In genomic region chr2:203670939-203671338, GRCh38 we compare ENCODE assay signal across 33 cellular contexts. TPM values are rescaled to one million over a fixed set of nuclear protein-coding genes. Genes with fewer than 3 reads are reported as not detected.
DNase-seq lines count a peak whose midpoint lies in the region; ATAC-seq, FAIRE-seq and TF ChIP-seq lines count a peak whose summit lies in the region.
"Had no signal": no experiment of that assay in that cellular context is flagged by ENCODE, and none has a peak within 500 bp of the region (broad histone marks: within the 10 kb centered on the region; RNA-seq: fewer than 3 reads in every experiment).

No MANE protein-coding gene starts in this region.

- dilution Hi-C loops in mammary epithelial cell (cut with HindIII; ENCODE audit: low sequenced_read_pairs), result loop anchor here (10.0 kb wide), 1 partner anchor 134 kb away; no protein-coding TSS in a partner anchor

- no peak overlapping the region for H3K4me2 ChIP-seq in mammary epithelial cell (ENCODE audit: insufficient read depth, low read depth, low read length)

- H3K4me3 Mint-ChIP-seq in HFFc6, result no peak overlapping the region
- H3K4me3 Mint-ChIP-seq: activated CD4-positive, alpha-beta T cell treated with anti-CD3 and anti-CD28 coated beads for 36 hours; activated naive CD4-positive, alpha-beta T cell treated with anti-CD3 and anti-CD28 coated beads, Interleukin-2, amount 10 ng/mL, durations not matched to agents 7 days and 5 days; activated T-helper 17 cell treated with anti-CD3 and anti-CD28 coated beads, Interleukin-2, amount 50 U/mL, for 72 hours; CD4-positive, alpha-beta memory T cell; naive thymus-derived CD8-positive, alpha-beta T cell; type B pancreatic cell had no signal

- H4K20me1 ChIP-seq in mammary epithelial cell (ENCODE audit: insufficient read depth, low read length), result no peaks in the 10 kb centered on the region

- H3K4me3 ChIP-seq in mammary epithelial cell (replicated peaks in 1 of 3; ENCODE audit: insufficient read depth in 1 of 3, low read depth in 2 of 3, low read length in 3 of 3), result no peak overlapping the region
- no peak overlapping the region for H3K4me3 ChIP-seq in breast epithelium
- H3K4me3 ChIP-seq in bronchial epithelial cell (ENCODE audit: low read depth, low read length), result no peak overlapping the region
- H3K4me3 ChIP-seq in foreskin fibroblast (ENCODE audit: low read depth in 1 of 2, low read length in 2 of 2), result no peak overlapping the region
- H3K4me3 ChIP-seq in heart left ventricle, result no peak overlapping the region
- no peak overlapping the region for H3K4me3 ChIP-seq in uterus
- H3K4me3 ChIP-seq: cardiac muscle cell, colonic mucosa, heart right ventricle, prostate gland had no signal

- TF ChIP-seq CTCF in mammary epithelial cell (conservative IDR thresholded peaks at IDR 0.05 in 1 of 2, IDR thresholded peaks at IDR 0.05 in 1 of 2; ENCODE audit: extremely low read depth in 1 of 2, insufficient read depth in 1 of 2, low read depth in 1 of 2, low read length in 2 of 2) (no peak), breast epithelium (IDR thresholded peaks at IDR 0.05) (no peak), bronchial epithelial cell (IDR thresholded peaks at IDR 0.05; ENCODE audit: insufficient read depth, low read length, severe bottlenecking) (no peak), foreskin fibroblast (IDR thresholded peaks at IDR 0.05; ENCODE audit: low read depth, low read length) (no peak), HFFc6 (IDR thresholded peaks at IDR 0.05) (no peak), heart left ventricle (IDR thresholded peaks at IDR 0.05) (no peak), uterus (IDR thresholded peaks at IDR 0.05) (no peak)

- H3K36me3 Mint-ChIP-seq in HFFc6 (ENCODE audit: low read depth), result peaks cover 6% of the 10 kb centered on the region
- H3K36me3 Mint-ChIP-seq: CD4-positive, alpha-beta memory T cell; naive thymus-derived CD8-positive, alpha-beta T cell; type B pancreatic cell had no signal

- TF ChIP-seq POLR2A in breast epithelium (IDR thresholded peaks at IDR 0.05) (no peak), heart left ventricle (IDR thresholded peaks at IDR 0.05) (no peak), uterus (IDR thresholded peaks at IDR 0.05) (no peak)

- intact Hi-C loops in mammary epithelial cell (cut with micrococcal nuclease) (no loop called here), breast epithelium (cut with DNase I; ENCODE audit: low total_unique reads) (no loop called here), heart left ventricle (cut with DNase I) (no loop called here), uterus (cut with DNase I; ENCODE audit: low total_unique reads) (no loop called here)

- H3K4me1 Mint-ChIP-seq in HFFc6 (ENCODE audit: low read depth), result peaks cover 36% of the 10 kb centered on the region

- peak; percentile 55 for FAIRE-seq in bronchial epithelial cell (lab: Jason Lieb, UNC)
- FAIRE-seq: A204.1, RCC 7860 had no signal

- no peak for ATAC-seq in heart left ventricle
- ATAC-seq: activated CD4-positive, alpha-beta T cell treated with anti-CD3 and anti-CD28 coated beads for 36 hours; activated T-helper 17 cell treated with anti-CD3 and anti-CD28 coated beads, Interleukin-2, amount 50 U/mL, for 72 hours; heart right ventricle; naive thymus-derived CD8-positive, alpha-beta T cell had no signal

- H3K9ac ChIP-seq in mammary epithelial cell (ENCODE audit: insufficient read depth, low read length), result no peak overlapping the region

- H3K27ac ChIP-seq in mammary epithelial cell (ENCODE audit: insufficient read depth, low read depth, low read length) (no peak overlapping the region), breast epithelium (no peak overlapping the region), heart left ventricle (no peak overlapping the region), uterus (no peak overlapping the region)
- H3K27ac ChIP-seq: cardiac muscle cell, colonic mucosa, heart right ventricle, prostate gland, VCaP had no signal

- peak; percentile 31 for DNase-seq in mammary epithelial cell
- no peak for DNase-seq in breast epithelium (ENCODE audit: low spot score in 2 of 2)
- peak; percentile 65 for DNase-seq in bronchial epithelial cell (ENCODE audit: low read depth)
- DNase-seq in foreskin fibroblast, result peak; percentile 22 to 51
- DNase-seq in HPDE6-E6E7 (ENCODE audit: extremely low spot score), result no peak
- no peak for DNase-seq in HFFc6
- DNase-seq in heart left ventricle, result no peak
- no peak for DNase-seq in uterus
- DNase-seq: activated CD4-positive, alpha-beta T cell treated with anti-CD3 and anti-CD28 coated beads for 36 hours; activated naive CD4-positive, alpha-beta T cell treated with anti-CD3 and anti-CD28 coated beads, Interleukin-2, amount 10 ng/mL, durations not matched to agents 7 days and 5 days; amygdala; CD4-positive, alpha-beta memory T cell; colonic mucosa; effector CD4-positive, alpha-beta T cell; foreskin melanocyte; H7; heart right ventricle; naive thymus-derived CD8-positive, alpha-beta T cell; NCI-H1048; NCI-H1694; NCI-H446; NCI-H748 treated with DMSO at 0.1 percent for 48 hours; SHP77 treated with DMSO at 0.1 percent for 48 hours; stimulated activated CD4-positive, alpha-beta T cell treated with anti-CD3 and anti-CD28 coated beads, Interleukin-15, amount 100 ng/mL, for 24 hours; stimulated activated CD4-positive, alpha-beta T cell treated with anti-CD3 and anti-CD28 coated beads, Interleukin-4, amount 100 ng/mL, for 4 hours had no signal

- H3K27me3 Mint-ChIP-seq in HFFc6 (ENCODE audit: insufficient read depth), result no peaks in the 10 kb centered on the region; the same call in 1 of the 2 replicates
- H3K27me3 Mint-ChIP-seq: activated CD4-positive, alpha-beta T cell treated with anti-CD3 and anti-CD28 coated beads for 36 hours; activated naive CD4-positive, alpha-beta T cell treated with anti-CD3 and anti-CD28 coated beads, Interleukin-2, amount 10 ng/mL, durations not matched to agents 7 days and 5 days; activated T-helper 17 cell treated with anti-CD3 and anti-CD28 coated beads, Interleukin-2, amount 50 U/mL, for 72 hours; CD4-positive, alpha-beta memory T cell; naive thymus-derived CD8-positive, alpha-beta T cell; type B pancreatic cell had no signal

- H3K9me3 Mint-ChIP-seq in HFFc6, result peaks cover 7% of the 10 kb centered on the region
- H3K9me3 Mint-ChIP-seq: naive thymus-derived CD8-positive, alpha-beta T cell had no signal

- H3K9me3 ChIP-seq in mammary epithelial cell (replicated peaks; ENCODE audit: insufficient read depth, low read length) (no peaks in the 10 kb centered on the region), breast epithelium (no peaks in the 10 kb centered on the region), heart left ventricle (peaks cover 0 to 6% (median 0%) of the 10 kb centered on the region in 12 donors), uterus (no peaks in the 10 kb centered on the region)
- H3K9me3 ChIP-seq: colonic mucosa, prostate gland had no signal

- H2AFZ ChIP-seq in mammary epithelial cell (ENCODE audit: low read depth, low read length), result no peak overlapping the region

- H3K4me1 ChIP-seq in mammary epithelial cell (ENCODE audit: insufficient read depth, low read length) (peaks cover 19% of the 10 kb centered on the region), breast epithelium (no peaks in the 10 kb centered on the region), heart left ventricle (peaks cover 0 to 15% (median 4%) of the 10 kb centered on the region in 12 donors), uterus (no peaks in the 10 kb centered on the region)
- H3K4me1 ChIP-seq: colonic mucosa, prostate gland had no signal

- BruUV-seq in mammary epithelial cell (replicated peaks; lab: Mats Ljungman, UMichigan), result no TSS peak

- CTCF ChIA-PET in mammary epithelial cell (lab: Charles Lee; ENCODE audit: low non-redundant PET), result no interaction called here

- no peak overlapping the region for H3K27ac Mint-ChIP-seq in HFFc6
- H3K27ac Mint-ChIP-seq: activated CD4-positive, alpha-beta T cell treated with anti-CD3 and anti-CD28 coated beads for 36 hours; activated naive CD4-positive, alpha-beta T cell treated with anti-CD3 and anti-CD28 coated beads, Interleukin-2, amount 10 ng/mL, durations not matched to agents 7 days and 5 days; activated T-helper 17 cell treated with anti-CD3 and anti-CD28 coated beads, Interleukin-2, amount 50 U/mL, for 72 hours; naive thymus-derived CD8-positive, alpha-beta T cell; type B pancreatic cell had no signal

- H3K79me2 ChIP-seq in mammary epithelial cell (ENCODE audit: insufficient read depth, low read length), result no peaks in the 10 kb centered on the region

- H3K36me3 ChIP-seq in mammary epithelial cell (ENCODE audit: insufficient read depth, low read length) (no peaks in the 10 kb centered on the region), breast epithelium (no peaks in the 10 kb centered on the region), bronchial epithelial cell (ENCODE audit: control insufficient read depth, insufficient read depth, low read length) (no peaks in the 10 kb centered on the region), heart left ventricle (no peaks in the 10 kb centered on the region), uterus (no peaks in the 10 kb centered on the region)
- H3K36me3 ChIP-seq: cardiac muscle cell, colonic mucosa, heart right ventricle, prostate gland had no signal

- in situ Hi-C loops in mammary epithelial cell (cut with MboI; ENCODE audit: low sequenced_read_pairs in 2 of 2), result loop anchor here (25.0 kb wide), 2 partner anchors 184 to 434 kb away; partner anchors contain the start of gene CYP20A1 (in 1 of the 2)

- no peaks in the 10 kb centered on the region for H3K27me3 ChIP-seq in mammary epithelial cell (ENCODE audit: insufficient read depth, low read length)
- H3K27me3 ChIP-seq in breast epithelium, result no peaks in the 10 kb centered on the region
- H3K27me3 ChIP-seq in bronchial epithelial cell (ENCODE audit: control insufficient read depth, insufficient read depth, low read length), result no peaks in the 10 kb centered on the region
- no peaks in the 10 kb centered on the region for H3K27me3 ChIP-seq in heart left ventricle
- no peaks in the 10 kb centered on the region for H3K27me3 ChIP-seq in uterus
- H3K27me3 ChIP-seq: cardiac muscle cell, colonic mucosa, heart right ventricle had no signal

RNA-seq across cellular contexts. Expression of gene CD28, which starts 35.5 kb away (rescaled TPM):
- total RNA-seq in mammary epithelial cell (not detected), breast epithelium (1 to 10 TPM; 2.2 to 4.2 (median 2.9) TPM), bronchial epithelial cell (not detected in 2 replicates), heart left ventricle (10 to 100 TPM in 1 of 9 donors, 1 to 10 TPM in 3, under 1 TPM in 5; 0.16 to 11.2 (median 0.83) TPM), uterus (1 to 10 TPM in 2 of 4 donors, under 1 TPM in 1, not detected in 1; 0.49 to 7.4 (median 1.5) TPM)
- polyA plus RNA-seq in mammary epithelial cell (not detected), heart left ventricle (under 1 TPM; 0.08 to 0.21 TPM)
- not detected for polyA minus RNA-seq in mammary epithelial cell
- not detected for total RNA-seq in HFFc6 (2021; fragmentation: NEBNext Ultra II Directional; extraction: Animal tissue kit (Norgen Biotek cat#: 25700))
- total RNA-seq: cardiac muscle cell, H7, kidney epithelial cell had no signal
- polyA plus RNA-seq: cardiac muscle cell had no signal

Comparison
In these comparisons a context has a peak if more than half of its experiments do, and no peak if none do; other contexts are left out.
1. DNase-seq: peak in mammary epithelial cell (single experiment), bronchial epithelial cell (single experiment) and foreskin fibroblast (2 of 2); none in breast epithelium (0 of 2), HPDE6-E6E7 (single experiment), HFFc6 (single experiment), heart left ventricle (0 of 5) and uterus (0 of 2).